1 cellular context compared by ENCODE assay signal in the genomic region with DNA sequence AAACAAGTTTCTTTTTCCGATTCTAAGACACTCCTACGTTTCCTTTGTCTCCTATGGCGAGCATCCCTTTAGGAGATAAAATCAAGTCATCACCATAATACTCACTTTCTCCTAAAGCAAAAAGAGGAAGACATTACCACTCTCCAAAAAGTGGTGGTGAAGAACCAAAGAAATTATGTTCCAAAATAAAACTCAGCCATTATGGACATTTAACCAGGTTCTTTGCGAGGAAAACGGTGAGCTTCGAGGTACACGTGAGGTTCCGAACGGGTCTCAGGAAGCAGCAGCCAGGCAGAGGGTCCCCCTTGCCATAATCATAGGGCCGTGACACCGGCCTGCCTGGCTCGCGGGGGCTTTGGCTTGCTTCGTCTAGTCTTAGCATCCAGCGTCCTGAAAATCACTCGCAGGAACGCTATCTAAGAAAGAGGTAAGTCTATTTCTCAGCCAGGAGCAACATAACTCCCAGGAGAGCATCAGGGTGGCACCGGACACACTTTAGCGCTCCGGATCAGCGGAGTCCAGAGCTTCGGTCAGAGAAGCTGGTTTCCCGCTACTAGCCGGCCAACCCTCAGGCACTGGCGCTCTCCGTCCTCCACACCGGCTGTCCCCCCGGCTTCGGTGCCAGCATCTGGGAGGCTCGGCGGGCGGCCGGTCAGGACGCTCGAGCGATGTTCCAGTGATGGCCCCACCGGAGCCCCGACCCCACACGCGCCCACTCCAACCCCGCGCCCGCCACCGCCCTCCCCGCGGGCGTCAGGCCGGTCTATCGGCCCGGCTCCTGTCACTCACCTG.
TF ChIP-seq lines count a peak whose summit lies in the region.

No MANE protein-coding gene starts in this region.

TF ChIP-seq in SK-N-SH treated with all-trans-retinoic acid at 6 μM for 48 hours, 23 proteins besides CTCF, POLR2A, EP300 and RAD21 (continued from another document):
- TF ChIP-seq GLIS3 (CRISPR knock-in tag; IDR thresholded peaks at IDR 0.05) (no peak), ZFP3 (CRISPR knock-in tag; IDR thresholded peaks at IDR 0.05) (no peak)
- TF ChIP-seq, protein P1, sequence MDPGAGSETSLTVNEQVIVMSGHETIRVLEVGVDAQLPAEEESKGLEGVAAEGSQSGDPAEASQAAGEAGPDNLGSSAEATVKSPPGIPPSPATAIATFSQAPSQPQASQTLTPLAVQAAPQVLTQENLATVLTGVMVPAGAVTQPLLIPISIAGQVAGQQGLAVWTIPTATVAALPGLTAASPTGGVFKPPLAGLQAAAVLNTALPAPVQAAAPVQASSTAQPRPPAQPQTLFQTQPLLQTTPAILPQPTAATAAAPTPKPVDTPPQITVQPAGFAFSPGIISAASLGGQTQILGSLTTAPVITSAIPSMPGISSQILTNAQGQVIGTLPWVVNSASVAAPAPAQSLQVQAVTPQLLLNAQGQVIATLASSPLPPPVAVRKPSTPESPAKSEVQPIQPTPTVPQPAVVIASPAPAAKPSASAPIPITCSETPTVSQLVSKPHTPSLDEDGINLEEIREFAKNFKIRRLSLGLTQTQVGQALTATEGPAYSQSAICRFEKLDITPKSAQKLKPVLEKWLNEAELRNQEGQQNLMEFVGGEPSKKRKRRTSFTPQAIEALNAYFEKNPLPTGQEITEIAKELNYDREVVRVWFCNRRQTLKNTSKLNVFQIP (CRISPR knock-in tag; IDR thresholded peaks at IDR 0.05; ENCODE audit: borderline replicate concordance, low read depth), result no peak
